26 cellular contexts compared by ENCODE assay signal in genomic region chrX:45196701-45197100, GRCh38. TPM values are rescaled to one million over a fixed set of nuclear protein-coding genes. Genes with fewer than 3 reads are reported as not detected.
DNase-seq lines count a peak whose midpoint lies in the region; ATAC-seq and TF ChIP-seq lines count a peak whose summit lies in the region.
"Had no signal": no experiment of that assay in that cellular context is flagged by ENCODE, and none has a peak within 500 bp of the region (broad histone marks: within the 10 kb centered on the region; RNA-seq: fewer than 3 reads in every experiment).

No MANE protein-coding gene starts in this region.

- peaks cover 2% of the 10 kb centered on the region; the same call in 1 of the 2 replicates for H3K27me3 Mint-ChIP-seq in WTC11 (ENCODE audit: low read depth)

- H3K4me3 Mint-ChIP-seq in WTC11, result no peak overlapping the region
- H3K4me3 Mint-ChIP-seq: activated naive CD8-positive, alpha-beta T cell; CD8-positive, alpha-beta memory T cell; stimulated activated naive B cell treated with anti-CD40 and anti-IgM and Interleukin-4, amounts not matched to agents 10 μg/mL and 1 μg/mL and 100 μg/mL, for 72 hours had no signal

- DNase-seq in AG09319 (ENCODE audit: extremely low read depth, low read depth) (peak; percentile 3), HCEC 1CT (peak; percentile 67), brain microvascular endothelial cell (peak; percentile 22), hepatic stellate cell (ENCODE audit: low spot score) (peak; percentile 17), NCI-H2107 (lab: John Stamatoyannopoulos, UW) (no peak), WTC11 (ENCODE audit: low spot score) (no peak), Ammon's horn (ENCODE audit: low spot score) (no peak)
- DNase-seq: CD8-positive, alpha-beta memory T cell; cortex of kidney; kidney glomerular epithelial cell; mammary epithelial cell; NCI-H1092 treated with DMSO at 0.1 percent for 48 hours; NCI-H510A treated with DMSO at 0.1 percent for 48 hours; RPMI8226; small intestine; stimulated activated CD4-positive, alpha-beta T cell treated with anti-CD3 and anti-CD28 coated beads, Interleukin-2, amount 100 ng/mL, for 24 hours; stimulated activated naive B cell treated with anti-CD40 and anti-IgM and Interleukin-4, amounts not matched to agents 10 μg/mL and 1 μg/mL and 100 μg/mL, for 72 hours; T-helper 2 cell; testis; uterus had no signal

- no peak for TF ChIP-seq CTCF in AG09319 (IDR thresholded peaks at IDR 0.05; ENCODE audit: low read depth, low read length)
- no peak for TF ChIP-seq CTCF in brain microvascular endothelial cell (IDR thresholded peaks at IDR 0.05; ENCODE audit: low read depth, low read length, missing control alignments)
- TF ChIP-seq CTCF in WTC11 (IDR thresholded peaks at IDR 0.05), result no peak

- no peaks in the 10 kb centered on the region for H3K27me3 ChIP-seq in brain microvascular endothelial cell (replicated peaks)
- H3K27me3 ChIP-seq: gastroesophageal sphincter, testis, uterus had no signal

- H3K4me3 ChIP-seq in brain microvascular endothelial cell (ENCODE audit: low read depth, low read length), result no peak overlapping the region
- H3K4me3 ChIP-seq: prostate gland, testis, uterus had no signal

- H3K27ac ChIP-seq in brain microvascular endothelial cell, result no peak overlapping the region
- H3K27ac ChIP-seq: gastroesophageal sphincter, prostate gland, testis, VCaP had no signal

- CTCF ChIA-PET in WTC11 (lab: Charles Lee), result no interaction called here

- no peak overlapping the region for H3K27ac Mint-ChIP-seq in WTC11
- H3K27ac Mint-ChIP-seq: activated naive CD8-positive, alpha-beta T cell; activated T-helper 2 cell treated with anti-CD3 and anti-CD28 coated beads, Interferon-gamma antibody, Interleukin-2, Interleukin-4, amounts not matched to agents 10 μg/mL and 5 μg/mL and 100 μg/mL, durations not matched to agents 14 hours and 24 hours and 36 hours; CD8-positive, alpha-beta memory T cell; stimulated activated naive B cell treated with anti-CD40 and anti-IgM and Interleukin-4, amounts not matched to agents 10 μg/mL and 1 μg/mL and 100 μg/mL, for 72 hours had no signal

- in situ Hi-C loops in brain microvascular endothelial cell (cut with HindIII; ENCODE audit: low pct_ligation_motif_present, low sequenced_read_pairs), result no loop called here

- H3K36me3 ChIP-seq in brain microvascular endothelial cell (replicated peaks), result no peaks in the 10 kb centered on the region
- H3K36me3 ChIP-seq: gastroesophageal sphincter, prostate gland, uterus had no signal

- no peaks in the 10 kb centered on the region for H3K9me3 Mint-ChIP-seq in WTC11
- H3K9me3 Mint-ChIP-seq: activated T-helper 2 cell treated with anti-CD3 and anti-CD28 coated beads, Interferon-gamma antibody, Interleukin-2, Interleukin-4, amounts not matched to agents 10 μg/mL and 5 μg/mL and 100 μg/mL, durations not matched to agents 14 hours and 24 hours and 36 hours; CD8-positive, alpha-beta memory T cell; stimulated activated naive B cell treated with anti-CD40 and anti-IgM and Interleukin-4, amounts not matched to agents 10 μg/mL and 1 μg/mL and 100 μg/mL, for 72 hours had no signal

- POLR2A ChIA-PET in WTC11 (lab: Charles Lee), result no interaction called here

- no peaks in the 10 kb centered on the region for H3K36me3 Mint-ChIP-seq in WTC11
- H3K36me3 Mint-ChIP-seq: activated naive CD8-positive, alpha-beta T cell; CD8-positive, alpha-beta memory T cell; stimulated activated naive B cell treated with anti-CD40 and anti-IgM and Interleukin-4, amounts not matched to agents 10 μg/mL and 1 μg/mL and 100 μg/mL, for 72 hours had no signal

- no peak for ATAC-seq in WTC11
- no peak for ATAC-seq in HG03025 (IDR thresholded peaks at IDR 0.05; ENCODE audit: low FRiP score, unreplicated experiment)
- ATAC-seq: gastroesophageal sphincter; stimulated activated naive B cell treated with anti-CD40 and anti-IgM and Interleukin-4, amounts not matched to agents 10 μg/mL and 1 μg/mL and 100 μg/mL, for 72 hours had no signal

- H3K4me1 Mint-ChIP-seq in WTC11, result peaks cover 4% of the 10 kb centered on the region
- H3K4me1 Mint-ChIP-seq: CD8-positive, alpha-beta memory T cell had no signal

TF ChIP-seq in WTC11, 78 proteins besides CTCF, POLR2A, EP300 and RAD21:
- TF ChIP-seq TP53 (CRISPR knock-in tag; IDR thresholded peaks at IDR 0.05) (no peak), CREM (CRISPR knock-in tag; IDR thresholded peaks at IDR 0.05) (no peak), EMX1 (CRISPR knock-in tag; IDR thresholded peaks at IDR 0.05) (no peak), MXD4 (CRISPR knock-in tag; IDR thresholded peaks at IDR 0.05; ENCODE audit: borderline replicate concordance) (no peak), ZNF396 (CRISPR knock-in tag; IDR thresholded peaks at IDR 0.05; ENCODE audit: borderline replicate concordance) (no peak), ZNF671 (CRISPR knock-in tag; IDR thresholded peaks at IDR 0.05) (no peak), ESRRA (CRISPR knock-in tag; IDR thresholded peaks at IDR 0.05; ENCODE audit: borderline replicate concordance) (no peak), IRF2 (CRISPR knock-in tag; IDR thresholded peaks at IDR 0.05; ENCODE audit: borderline replicate concordance, low read depth) (no peak), HMGXB4 (CRISPR knock-in tag; IDR thresholded peaks at IDR 0.05) (no peak), NFE2L1 (CRISPR knock-in tag; IDR thresholded peaks at IDR 0.05) (no peak), RELA (CRISPR knock-in tag; IDR thresholded peaks at IDR 0.05; ENCODE audit: borderline replicate concordance) (no peak), FOXP1 (CRISPR knock-in tag; IDR thresholded peaks at IDR 0.05; ENCODE audit: borderline replicate concordance) (no peak), NR3C1 (CRISPR knock-in tag; conservative IDR thresholded peaks at IDR 0.05; ENCODE audit: low read depth) (no peak), ZNF281 (CRISPR knock-in tag; IDR thresholded peaks at IDR 0.05) (no peak), HMGA2 (CRISPR knock-in tag; IDR thresholded peaks at IDR 0.05) (no peak), E2F5 (CRISPR knock-in tag; IDR thresholded peaks at IDR 0.05) (no peak), ATF2 (CRISPR knock-in tag; IDR thresholded peaks at IDR 0.05; ENCODE audit: borderline replicate concordance, low read depth) (no peak), USF1 (CRISPR knock-in tag; IDR thresholded peaks at IDR 0.05) (no peak)

RNA-seq across cellular contexts. Expression of gene DIPK2B, which starts 4.0 kb away (rescaled TPM):
- total RNA-seq in WTC11 (2021), result not detected in 3 replicates
- total RNA-seq: activated T-helper 2 cell treated with anti-CD3 and anti-CD28 coated beads, Interferon-gamma antibody, Interleukin-2, Interleukin-4, amounts not matched to agents 10 μg/mL and 5 μg/mL and 100 μg/mL, durations not matched to agents 14 hours and 24 hours and 36 hours; CD8-positive, alpha-beta memory T cell; mammary epithelial cell had no signal

Comparison
In these comparisons a context has a peak if more than half of its experiments do, and no peak if none do; other contexts are left out.
1. DNase-seq: peak in AG09319 (single experiment), HCEC 1CT (single experiment), brain microvascular endothelial cell (single experiment) and hepatic stellate cell (single experiment); none in NCI-H2107 (single experiment), WTC11 (single experiment) and Ammon's horn (single experiment).